8 cellular contexts compared by ENCODE assay signal in the genomic region with DNA sequence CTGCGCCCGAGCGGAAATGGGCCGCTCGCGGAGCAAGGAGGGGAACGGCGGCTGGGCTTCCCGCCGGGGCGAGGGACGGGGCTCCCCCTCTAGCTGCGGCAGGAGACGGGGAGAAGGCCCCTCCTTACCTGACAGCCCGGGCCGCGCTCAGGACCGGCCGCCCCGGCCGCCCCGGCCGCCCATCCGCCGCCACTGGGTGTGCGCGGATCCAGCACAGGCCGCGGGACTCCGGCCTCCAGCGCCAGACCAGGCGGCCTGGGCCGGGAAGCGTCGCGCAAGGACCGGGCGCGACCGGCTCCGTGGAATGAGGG. TPM values are rescaled to one million over a fixed set of nuclear protein-coding genes. Genes with fewer than 3 reads are reported as not detected.
A peak's percentile ranks its signal among the peaks of the same experiment; 100 is the strongest.
DNase-seq lines count a peak whose midpoint lies in the region; ATAC-seq and TF ChIP-seq lines count a peak whose summit lies in the region.

No MANE protein-coding gene starts in this region.

- intact Hi-C loops in activated CD4-positive, alpha-beta T cell treated with anti-CD3 and anti-CD28 coated beads for 36 hours (cut with DNase I, micrococcal nuclease) = loop anchor here (1.0 to 10.0 kb wide), 14 partner anchors 8 to 1673 kb away; partner anchors contain the start of genes ABTB1 (in 2 of the 2), MCM2 (in 2 of the 2), SEC61A1 (in 2 of the 2) and CHCHD6 (in 1 of the 2)

- peak overlapping the region; percentile 78 for H3K27ac ChIP-seq in SU-DHL-6 (ENCODE audit: low read depth, low read length)

- no peaks in the 10 kb centered on the region for H3K9me3 Mint-ChIP-seq in activated CD4-positive, alpha-beta T cell treated with anti-CD3 and anti-CD28 coated beads for 36 hours (ENCODE audit: low read depth)
- no peaks in the 10 kb centered on the region for H3K9me3 Mint-ChIP-seq in effector memory CD8-positive, alpha-beta T cell
- H3K9me3 Mint-ChIP-seq in naive thymus-derived CD8-positive, alpha-beta T cell = no peaks in the 10 kb centered on the region

- no peaks in the 10 kb centered on the region for H3K36me3 ChIP-seq in SU-DHL-6 (ENCODE audit: low read length)

- H3K9me2 ChIP-seq in SU-DHL-6 (replicated peaks; ENCODE audit: insufficient read depth, low read length) = no peaks in the 10 kb centered on the region

- H3F3A ChIP-seq in SU-DHL-6 (ENCODE audit: insufficient read depth) = peaks cover 9% of the 10 kb centered on the region

- H3K4me1 Mint-ChIP-seq in activated CD4-positive, alpha-beta T cell treated with anti-CD3 and anti-CD28 coated beads for 36 hours = peaks cover 27% of the 10 kb centered on the region
- H3K4me1 Mint-ChIP-seq in effector memory CD8-positive, alpha-beta T cell (ENCODE audit: low read depth in 2 of 2) = peaks cover 32 to 35% of the 10 kb centered on the region in 2 donors
- H3K4me1 Mint-ChIP-seq in naive thymus-derived CD8-positive, alpha-beta T cell = peaks cover 20 to 52% (median 41%) of the 10 kb centered on the region in 4 donors

- H3K27me3 ChIP-seq in SU-DHL-6 (ENCODE audit: low read length) = no peaks in the 10 kb centered on the region

- peaks cover 47% of the 10 kb centered on the region for H3K79me2 ChIP-seq in SU-DHL-6 (ENCODE audit: insufficient read depth, low read length)

- peak; percentile 24 for ATAC-seq in activated CD4-positive, alpha-beta T cell treated with anti-CD3 and anti-CD28 coated beads for 36 hours
- ATAC-seq in HG02852 (IDR thresholded peaks at IDR 0.05; ENCODE audit: unreplicated experiment) = peak; percentile 46
- peak; percentile 29 for ATAC-seq in effector memory CD8-positive, alpha-beta T cell (replicated peaks)
- peak; percentile 31 to 44 for ATAC-seq in naive thymus-derived CD8-positive, alpha-beta T cell

- H3K4me2 ChIP-seq in SU-DHL-6 (ENCODE audit: low read depth, low read length, poor library complexity, severe bottlenecking) = peak overlapping the region; percentile 72

- POLR2A ChIA-PET in activated CD4-positive, alpha-beta T cell treated with anti-CD3 and anti-CD28 coated beads for 36 hours (lab: Charles Lee) = interaction anchor here (0.6 to 2.1 kb wide), 4 partner anchors 8 to 15 kb away, joined by 4 to 13 read pairs (median 4); partner anchors contain the start of gene MCM2
- POLR2A ChIA-PET in naive thymus-derived CD8-positive, alpha-beta T cell (lab: Charles Lee) = interaction anchor here (0.6 to 4.1 kb wide), 6 partner anchors 8 to 1689 kb away, joined by 4 to 16 read pairs (median 8); partner anchors contain the start of genes ABTB1, MCM2 and SEC61A1

- peak overlapping the region; percentile 92 for H3K9ac ChIP-seq in SU-DHL-6 (ENCODE audit: low read length)

- CTCF ChIA-PET in activated CD4-positive, alpha-beta T cell treated with anti-CD3 and anti-CD28 coated beads for 36 hours (lab: Charles Lee) = interaction anchor here (0.6 to 1.6 kb wide), 4 partner anchors 9 to 464 kb away, joined by 3 to 5 read pairs (median 3); no protein-coding TSS in a partner anchor

- peaks cover 5% of the 10 kb centered on the region for H3K36me3 Mint-ChIP-seq in activated CD4-positive, alpha-beta T cell treated with anti-CD3 and anti-CD28 coated beads for 36 hours (ENCODE audit: low read depth)
- peaks cover 12% of the 10 kb centered on the region for H3K36me3 Mint-ChIP-seq in effector memory CD8-positive, alpha-beta T cell (ENCODE audit: insufficient read depth)
- no peaks in the 10 kb centered on the region for H3K36me3 Mint-ChIP-seq in naive thymus-derived CD8-positive, alpha-beta T cell

- peak overlapping the region; percentile 76 for H3K4me3 ChIP-seq in SU-DHL-6 (ENCODE audit: insufficient read depth, low read length, poor library complexity, severe bottlenecking)

- peak overlapping the region; percentile 78 for H3K4me3 Mint-ChIP-seq in activated CD4-positive, alpha-beta T cell treated with anti-CD3 and anti-CD28 coated beads for 36 hours
- peak overlapping the region; percentile 92 to 96 for H3K4me3 Mint-ChIP-seq in effector memory CD8-positive, alpha-beta T cell
- H3K4me3 Mint-ChIP-seq in naive thymus-derived CD8-positive, alpha-beta T cell = peak overlapping the region; percentile 94 to 100 (median 97)

- peak overlapping the region; percentile 60 for H2AFZ ChIP-seq in SU-DHL-6 (ENCODE audit: low read depth, low read length, severe bottlenecking)

- peak; percentile 57 for DNase-seq in activated CD4-positive, alpha-beta T cell treated with anti-CD3 and anti-CD28 coated beads for 36 hours
- no peak for DNase-seq in activated CD4-positive, alpha-beta T cell treated with anti-CD3 and anti-CD28 coated beads, Interleukin-2, amount 50 U/mL, for 4 hours
- no peak for DNase-seq in effector memory CD8-positive, alpha-beta T cell
- peak in 4 of 10 donors; percentile 4 to 29 (median 26) for DNase-seq in naive thymus-derived CD8-positive, alpha-beta T cell
- DNase-seq in NCI-H2107 treated with DMSO at 0.1 percent for 48 hours (lab: John Stamatoyannopoulos, UW; ENCODE audit: unreplicated experiment) (no peak), GF-D8 (lab: John Stamatoyannopoulos, UW) (no peak)

- H3K9me3 ChIP-seq in SU-DHL-6 (ENCODE audit: insufficient read depth, low read length) = no peaks in the 10 kb centered on the region

- no peaks in the 10 kb centered on the region for H3K27me3 Mint-ChIP-seq in activated CD4-positive, alpha-beta T cell treated with anti-CD3 and anti-CD28 coated beads for 36 hours
- no peaks in the 10 kb centered on the region for H3K27me3 Mint-ChIP-seq in effector memory CD8-positive, alpha-beta T cell
- H3K27me3 Mint-ChIP-seq in naive thymus-derived CD8-positive, alpha-beta T cell = no peaks in the 10 kb centered on the region

- no peak for TF ChIP-seq CTCF in SU-DHL-6 (IDR thresholded peaks at IDR 0.05; ENCODE audit: insufficient read depth, low read length, poor library complexity, severe bottlenecking)

- peak overlapping the region; percentile 96 for H3K27ac Mint-ChIP-seq in activated CD4-positive, alpha-beta T cell treated with anti-CD3 and anti-CD28 coated beads for 36 hours
- peak overlapping the region; percentile 85 to 92 for H3K27ac Mint-ChIP-seq in effector memory CD8-positive, alpha-beta T cell
- H3K27ac Mint-ChIP-seq in naive thymus-derived CD8-positive, alpha-beta T cell = peak overlapping the region in 6 of 10 donors; percentile 94 to 98 (median 98)

- H4K20me1 ChIP-seq in SU-DHL-6 (ENCODE audit: low read depth, low read length) = no peaks in the 10 kb centered on the region

RNA-seq across cellular contexts. Expression of gene TPRA1, which starts 0.3 kb away (rescaled TPM):
- 10 to 100 TPM; 22.5 to 24.8 TPM for total RNA-seq in activated CD4-positive, alpha-beta T cell treated with anti-CD3 and anti-CD28 coated beads for 36 hours
- 10 to 100 TPM; 30.2 to 34.7 TPM for total RNA-seq in naive thymus-derived CD8-positive, alpha-beta T cell
- 10 to 100 TPM; 14.8 to 27.6 (median 15.3) TPM for polyA plus RNA-seq in naive thymus-derived CD8-positive, alpha-beta T cell

RNA-seq across cellular contexts. Expression of gene MCM2, which starts 8.0 kb away (rescaled TPM):
- 100 to 1,000 TPM; 235 to 247 TPM for total RNA-seq in activated CD4-positive, alpha-beta T cell treated with anti-CD3 and anti-CD28 coated beads for 36 hours
- 10 to 100 TPM; 10.4 to 17.7 TPM for total RNA-seq in naive thymus-derived CD8-positive, alpha-beta T cell
- 10 to 100 TPM; 10.4 to 13.2 (median 13.2) TPM for polyA plus RNA-seq in naive thymus-derived CD8-positive, alpha-beta T cell

RNA-seq across cellular contexts. Expression of gene PODXL2, which starts 38.7 kb away (rescaled TPM):
- 1 to 10 TPM; 1.9 TPM for total RNA-seq in activated CD4-positive, alpha-beta T cell treated with anti-CD3 and anti-CD28 coated beads for 36 hours
- total RNA-seq in naive thymus-derived CD8-positive, alpha-beta T cell = 1 to 10 TPM; 2.5 to 2.8 TPM
- polyA plus RNA-seq in naive thymus-derived CD8-positive, alpha-beta T cell = 1 to 10 TPM in 2 of 3 donors, under 1 TPM in 1; 0.66 to 4.1 (median 2.6) TPM

Comparison
In these comparisons a context has a peak if more than half of its experiments do, and no peak if none do; other contexts are left out.
1. RNA of gene MCM2, which starts 8.0 kb away (total RNA-seq): 235 to 247 TPM in activated CD4-positive, alpha-beta T cell treated with anti-CD3 and anti-CD28 coated beads for 36 hours; 10.4 to 17.7 TPM in naive thymus-derived CD8-positive, alpha-beta T cell; every median in the first group is over 10 times any median in the second.
2. Peak in every context shown above with its lines, with median percentiles within 50 percentile points of each other: ATAC-seq, H3K27ac Mint-ChIP-seq and H3K4me3 Mint-ChIP-seq.